In genomic region chr1:20114021-20114648, GRCh38 we compare ENCODE assay signal across 2 cellular contexts.
TF ChIP-seq lines count a peak whose summit lies in the region.

No MANE protein-coding gene starts in this region.

TF ChIP-seq in GM23338, 12 proteins besides CTCF, POLR2A, EP300 and RAD21:
- TF ChIP-seq ZNF114 (CRISPR knock-in tag; IDR thresholded peaks at IDR 0.05) (no peak), STAT1 (IDR thresholded peaks at IDR 0.05; ENCODE audit: unreplicated experiment) (no peak), NANOG (IDR thresholded peaks at IDR 0.05; ENCODE audit: borderline replicate concordance) (no peak), CREB1 (CRISPR knock-in tag; IDR thresholded peaks at IDR 0.05; ENCODE audit: low read depth) (no peak), EZH2phosphoT487 (IDR thresholded peaks at IDR 0.05; ENCODE audit: unreplicated experiment) (no peak)
- TF ChIP-seq, protein P1, sequence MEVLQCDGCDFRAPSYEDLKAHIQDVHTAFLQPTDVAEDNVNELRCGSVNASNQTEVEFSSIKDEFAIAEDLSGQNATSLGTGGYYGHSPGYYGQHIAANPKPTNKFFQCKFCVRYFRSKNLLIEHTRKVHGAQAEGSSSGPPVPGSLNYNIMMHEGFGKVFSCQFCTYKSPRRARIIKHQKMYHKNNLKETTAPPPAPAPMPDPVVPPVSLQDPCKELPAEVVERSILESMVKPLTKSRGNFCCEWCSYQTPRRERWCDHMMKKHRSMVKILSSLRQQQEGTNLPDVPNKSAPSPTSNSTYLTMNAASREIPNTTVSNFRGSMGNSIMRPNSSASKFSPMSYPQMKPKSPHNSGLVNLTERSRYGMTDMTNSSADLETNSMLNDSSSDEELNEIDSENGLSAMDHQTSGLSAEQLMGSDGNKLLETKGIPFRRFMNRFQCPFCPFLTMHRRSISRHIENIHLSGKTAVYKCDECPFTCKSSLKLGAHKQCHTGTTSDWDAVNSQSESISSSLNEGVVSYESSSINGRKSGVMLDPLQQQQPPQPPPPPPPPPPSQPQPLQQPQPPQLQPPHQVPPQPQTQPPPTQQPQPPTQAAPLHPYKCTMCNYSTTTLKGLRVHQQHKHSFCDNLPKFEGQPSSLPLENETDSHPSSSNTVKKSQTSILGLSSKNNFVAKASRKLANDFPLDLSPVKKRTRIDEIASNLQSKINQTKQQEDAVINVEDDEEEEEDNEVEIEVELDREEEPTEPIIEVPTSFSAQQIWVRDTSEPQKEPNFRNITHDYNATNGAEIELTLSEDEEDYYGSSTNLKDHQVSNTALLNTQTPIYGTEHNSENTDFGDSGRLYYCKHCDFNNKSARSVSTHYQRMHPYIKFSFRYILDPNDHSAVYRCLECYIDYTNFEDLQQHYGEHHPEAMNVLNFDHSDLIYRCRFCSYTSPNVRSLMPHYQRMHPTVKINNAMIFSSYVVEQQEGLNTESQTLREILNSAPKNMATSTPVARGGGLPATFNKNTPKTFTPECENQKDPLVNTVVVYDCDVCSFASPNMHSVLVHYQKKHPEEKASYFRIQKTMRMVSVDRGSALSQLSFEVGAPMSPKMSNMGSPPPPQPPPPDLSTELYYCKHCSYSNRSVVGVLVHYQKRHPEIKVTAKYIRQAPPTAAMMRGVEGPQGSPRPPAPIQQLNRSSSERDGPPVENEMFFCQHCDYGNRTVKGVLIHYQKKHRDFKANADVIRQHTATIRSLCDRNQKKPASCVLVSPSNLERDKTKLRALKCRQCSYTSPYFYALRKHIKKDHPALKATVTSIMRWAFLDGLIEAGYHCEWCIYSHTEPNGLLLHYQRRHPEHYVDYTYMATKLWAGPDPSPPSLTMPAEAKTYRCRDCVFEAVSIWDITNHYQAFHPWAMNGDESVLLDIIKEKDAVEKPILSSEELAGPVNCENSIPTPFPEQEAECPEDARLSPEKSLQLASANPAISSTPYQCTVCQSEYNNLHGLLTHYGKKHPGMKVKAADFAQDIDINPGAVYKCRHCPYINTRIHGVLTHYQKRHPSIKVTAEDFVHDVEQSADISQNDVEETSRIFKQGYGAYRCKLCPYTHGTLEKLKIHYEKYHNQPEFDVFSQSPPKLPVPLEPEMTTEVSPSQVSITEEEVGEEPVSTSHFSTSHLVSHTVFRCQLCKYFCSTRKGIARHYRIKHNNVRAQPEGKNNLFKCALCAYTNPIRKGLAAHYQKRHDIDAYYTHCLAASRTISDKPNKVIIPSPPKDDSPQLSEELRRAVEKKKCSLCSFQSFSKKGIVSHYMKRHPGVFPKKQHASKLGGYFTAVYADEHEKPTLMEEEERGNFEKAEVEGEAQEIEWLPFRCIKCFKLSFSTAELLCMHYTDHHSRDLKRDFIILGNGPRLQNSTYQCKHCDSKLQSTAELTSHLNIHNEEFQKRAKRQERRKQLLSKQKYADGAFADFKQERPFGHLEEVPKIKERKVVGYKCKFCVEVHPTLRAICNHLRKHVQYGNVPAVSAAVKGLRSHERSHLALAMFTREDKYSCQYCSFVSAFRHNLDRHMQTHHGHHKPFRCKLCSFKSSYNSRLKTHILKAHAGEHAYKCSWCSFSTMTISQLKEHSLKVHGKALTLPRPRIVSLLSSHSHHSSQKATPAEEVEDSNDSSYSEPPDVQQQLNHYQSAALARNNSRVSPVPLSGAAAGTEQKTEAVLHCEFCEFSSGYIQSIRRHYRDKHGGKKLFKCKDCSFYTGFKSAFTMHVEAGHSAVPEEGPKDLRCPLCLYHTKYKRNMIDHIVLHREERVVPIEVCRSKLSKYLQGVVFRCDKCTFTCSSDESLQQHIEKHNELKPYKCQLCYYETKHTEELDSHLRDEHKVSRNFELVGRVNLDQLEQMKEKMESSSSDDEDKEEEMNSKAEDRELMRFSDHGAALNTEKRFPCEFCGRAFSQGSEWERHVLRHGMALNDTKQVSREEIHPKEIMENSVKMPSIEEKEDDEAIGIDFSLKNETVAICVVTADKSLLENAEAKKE (CRISPR knock-in tag; IDR thresholded peaks at IDR 0.05), result no peak
TF ChIP-seq in GM23338: peak in this region for 0.

TF ChIP-seq in H1, 55 proteins besides CTCF, POLR2A, EP300 and RAD21:
- TF ChIP-seq SIRT6 (IDR thresholded peaks at IDR 0.05; ENCODE audit: low read length) (no peak), KDM1A (IDR thresholded peaks at IDR 0.05; ENCODE audit: borderline replicate concordance, low read length) (no peak), GTF2F1 (IDR thresholded peaks at IDR 0.05; ENCODE audit: borderline replicate concordance, low read depth, low read length) (no peak), BCL11A (IDR thresholded peaks at IDR 0.05; ENCODE audit: low read depth in 2 of 2, low read length in 2 of 2) (no peak), TBP (IDR thresholded peaks at IDR 0.05; ENCODE audit: low read depth, low read length) (no peak), RFX5 (IDR thresholded peaks at IDR 0.05; ENCODE audit: borderline replicate concordance, low read depth, low read length) (no peak), CHD2 (IDR thresholded peaks at IDR 0.05; ENCODE audit: low read length) (no peak), YY1 (IDR thresholded peaks at IDR 0.05; ENCODE audit: low read depth, low read length) (no peak), HDAC2 (IDR thresholded peaks at IDR 0.05; ENCODE audit: borderline replicate concordance in 1 of 2, low read depth in 2 of 2, low read length in 2 of 2) (no peak), CTBP2 (IDR thresholded peaks at IDR 0.05; ENCODE audit: borderline replicate concordance, insufficient read depth, insufficient read length, low read length) (no peak), BACH1 (IDR thresholded peaks at IDR 0.05; ENCODE audit: low read length) (no peak)
